In genomic region chr12:94641283-94641682, GRCh38 we compare ENCODE assay signal across 25 cellular contexts. TPM values are rescaled to one million over a fixed set of nuclear protein-coding genes. Genes with fewer than 3 reads are reported as not detected.
A peak's percentile ranks its signal among the peaks of the same experiment; 100 is the strongest.
DNase-seq lines count a peak whose midpoint lies in the region; ATAC-seq and TF ChIP-seq lines count a peak whose summit lies in the region.
"Had no signal": no experiment of that assay in that cellular context is flagged by ENCODE, and none has a peak within 500 bp of the region (broad histone marks: within the 10 kb centered on the region; RNA-seq: fewer than 3 reads in every experiment).

No MANE protein-coding gene starts in this region.

- H4K5ac ChIP-seq in mesendoderm (ENCODE audit: low read length): no peak overlapping the region

- H3K56ac ChIP-seq in mesendoderm (ENCODE audit: low read length): no peak overlapping the region

- peak overlapping the region in 5 of 11 experiments; percentile 2 to 40 (median 24); a peak in 6 of 22 replicates for H3K27ac ChIP-seq in BLaER1 treated with 17β-estradiol and CSF1 and Interleukin-3, amounts not matched to agents 10 nM and 100 nM
- H3K27ac ChIP-seq in KMS-11 (peak overlapping the region; percentile 81), mesendoderm (ENCODE audit: low read depth, low read length) (no peak overlapping the region)
- H3K27ac ChIP-seq: BLaER1, esophagus squamous epithelium, uterus had no signal

- no peaks in the 10 kb centered on the region for H3K79me1 ChIP-seq in mesendoderm (ENCODE audit: low read length)

- H3K4me1 ChIP-seq in BLaER1 treated with 17β-estradiol and CSF1 and Interleukin-3, amounts not matched to agents 10 nM and 100 nM: peaks cover 11 to 55% (median 27%) of the 10 kb centered on the region in 10 experiments; a peak in 18 of 20 replicates
- H3K4me1 ChIP-seq in KMS-11 (ENCODE audit: low read depth, poor library complexity, severe bottlenecking): peaks cover 97% of the 10 kb centered on the region
- H3K4me1 ChIP-seq in mesendoderm (ENCODE audit: control insufficient read depth, low read depth, low read length): no peaks in the 10 kb centered on the region
- H3K4me1 ChIP-seq: uterus had no signal

- intact Hi-C loops in dendritic cell treated with granulocyte-macrophage colony-stimulating factor and Interleukin-4, amounts not matched to agents 40 ng/mL and 50 ng/mL, for 4 days (cut with micrococcal nuclease): loop anchor here (5.0 kb wide), 2 partner anchors 36 to 39 kb away; no protein-coding TSS in a partner anchor

- H4K20me1 ChIP-seq in BLaER1 treated with 17β-estradiol and CSF1 and Interleukin-3, amounts not matched to agents 10 nM and 100 nM: no peaks in the 10 kb centered on the region
- H4K20me1 ChIP-seq in KMS-11 (ENCODE audit: insufficient read depth): no peaks in the 10 kb centered on the region
- H4K20me1 ChIP-seq: BLaER1 had no signal

- peaks cover 20% of the 10 kb centered on the region for H3K27me3 Mint-ChIP-seq in dendritic cell treated with granulocyte-macrophage colony-stimulating factor and Interleukin-4, amounts not matched to agents 40 ng/mL and 50 ng/mL, for 4 days
- H3K27me3 Mint-ChIP-seq: IgD-negative memory B cell had no signal

- no peaks in the 10 kb centered on the region for H3K36me3 ChIP-seq in BLaER1 treated with 17β-estradiol and CSF1 and Interleukin-3, amounts not matched to agents 10 nM and 100 nM
- H3K36me3 ChIP-seq in KMS-11 (ENCODE audit: insufficient read depth) (no peaks in the 10 kb centered on the region), mesendoderm (ENCODE audit: control insufficient read depth, insufficient read depth, low read length) (no peaks in the 10 kb centered on the region)
- H3K36me3 ChIP-seq: BLaER1, brain microvascular endothelial cell, gastrocnemius medialis, uterus had no signal

- no peak overlapping the region for H2BK5ac ChIP-seq in mesendoderm (ENCODE audit: low read length)

- H3K4me3 Mint-ChIP-seq in dendritic cell treated with granulocyte-macrophage colony-stimulating factor and Interleukin-4, amounts not matched to agents 40 ng/mL and 50 ng/mL, for 4 days: no peak overlapping the region
- H3K4me3 Mint-ChIP-seq: activated CD8-positive, alpha-beta T cell treated with anti-CD3 and anti-CD28 coated beads for 36 hours had no signal

- H3K4me3 ChIP-seq in BLaER1 treated with 17β-estradiol and CSF1 and Interleukin-3, amounts not matched to agents 10 nM and 100 nM: no peak overlapping the region
- H3K4me3 ChIP-seq in KMS-11 (IDR thresholded peaks at IDR 0.05; ENCODE audit: insufficient read depth, low read depth, low read length) (no peak overlapping the region), mesendoderm (ENCODE audit: low read length) (no peak overlapping the region)
- H3K4me3 ChIP-seq: BLaER1, esophagus squamous epithelium, gastrocnemius medialis, smooth muscle cell, uterus had no signal

- H2AK5ac ChIP-seq in mesendoderm (ENCODE audit: low read length): no peak overlapping the region

- H3K9me3 ChIP-seq in BLaER1 treated with 17β-estradiol and CSF1 and Interleukin-3, amounts not matched to agents 10 nM and 100 nM (replicated peaks in 1 of 11): no peaks in the 10 kb centered on the region
- H3K9me3 ChIP-seq: BLaER1, esophagus squamous epithelium, gastrocnemius medialis, uterus had no signal

- no peak overlapping the region for H3K4ac ChIP-seq in mesendoderm (ENCODE audit: low read depth, low read length)

- DNase-seq in mesendoderm (no peak), hypothalamus (lab: John Stamatoyannopoulos, UW) (no peak), epidermal melanocyte (ENCODE audit: insufficient read length, low spot score) (no peak), cerebellar nuclear complex (lab: John Stamatoyannopoulos, UW) (no peak)
- DNase-seq: activated CD4-positive, CD25-positive, alpha-beta regulatory T cell; activated CD8-positive, alpha-beta T cell treated with anti-CD3 and anti-CD28 coated beads for 36 hours; activated gamma-delta T cell; effector memory CD4-positive, alpha-beta T cell; esophagus squamous epithelium; gastrocnemius medialis; hippocampal formation; NCI-H1417 treated with DMSO at 0.1 percent for 48 hours; NCI-H2081 treated with DMSO at 0.1 percent for 48 hours; NCI-H345; NCI-H774; occipital lobe; uterus had no signal

- H2BK15ac ChIP-seq in mesendoderm (replicated peaks; ENCODE audit: low read depth): no peak overlapping the region

- H3K27ac Mint-ChIP-seq in dendritic cell treated with granulocyte-macrophage colony-stimulating factor and Interleukin-4, amounts not matched to agents 40 ng/mL and 50 ng/mL, for 4 days: peak overlapping the region; percentile 50
- H3K27ac Mint-ChIP-seq: IgD-negative memory B cell had no signal

- no peak overlapping the region for H2BK120ac ChIP-seq in mesendoderm (ENCODE audit: low read depth, low read length)

- ATAC-seq in GM18868 (IDR thresholded peaks at IDR 0.05; ENCODE audit: unreplicated experiment): no peak
- ATAC-seq: gastrocnemius medialis had no signal

- no peak overlapping the region for H3K18ac ChIP-seq in mesendoderm (ENCODE audit: low read length)

- peak overlapping the region; percentile 2 for H4K8ac ChIP-seq in mesendoderm (ENCODE audit: low read depth, low read length)

- peak overlapping the region in 7 of 11 experiments; percentile 3 to 57 (median 11); a peak in 6 of 22 replicates for H3K4me2 ChIP-seq in BLaER1 treated with 17β-estradiol and CSF1 and Interleukin-3, amounts not matched to agents 10 nM and 100 nM
- H3K4me2 ChIP-seq in KMS-11 (peak overlapping the region; percentile 95; the same call in 1 of the 2 replicates), mesendoderm (ENCODE audit: low read length) (no peak overlapping the region)
- H3K4me2 ChIP-seq: BLaER1, smooth muscle cell had no signal

- H2AFZ ChIP-seq in KMS-11 (ENCODE audit: low read depth): no peak overlapping the region

- WGBS in mesendoderm (ENCODE audit: extremely low coverage, insufficient coverage, low lambda C conversion rate): no CpG with 5 or more reads among the region's 7 CpGs

- no peak overlapping the region for H3K9ac ChIP-seq in BLaER1 treated with 17β-estradiol and CSF1 and Interleukin-3, amounts not matched to agents 10 nM and 100 nM
- H3K9ac ChIP-seq in KMS-11: peak overlapping the region; percentile 8; the same call in 1 of the 2 replicates
- no peak overlapping the region for H3K9ac ChIP-seq in mesendoderm (ENCODE audit: low read length)
- H3K9ac ChIP-seq: BLaER1 had no signal

- H3K79me2 ChIP-seq in KMS-11 (ENCODE audit: insufficient read depth, low read depth) (peaks cover 58% of the 10 kb centered on the region), mesendoderm (ENCODE audit: control insufficient read depth, insufficient read depth, low read length) (no peaks in the 10 kb centered on the region)

- no peak for TF ChIP-seq CTCF in KMS-11 (conservative IDR thresholded peaks at IDR 0.05; ENCODE audit: low read depth, low read length)

- H3K9me3 Mint-ChIP-seq in dendritic cell treated with granulocyte-macrophage colony-stimulating factor and Interleukin-4, amounts not matched to agents 40 ng/mL and 50 ng/mL, for 4 days: no peaks in the 10 kb centered on the region
- H3K9me3 Mint-ChIP-seq: activated CD8-positive, alpha-beta T cell treated with anti-CD3 and anti-CD28 coated beads for 36 hours; IgD-negative memory B cell had no signal

- peaks cover 0 to 17% (median 7%) of the 10 kb centered on the region in 11 experiments; a peak in 7 of 22 replicates for H3K27me3 ChIP-seq in BLaER1 treated with 17β-estradiol and CSF1 and Interleukin-3, amounts not matched to agents 10 nM and 100 nM
- H3K27me3 ChIP-seq in KMS-11 (ENCODE audit: insufficient read depth, low read depth) (no peaks in the 10 kb centered on the region), mesendoderm (ENCODE audit: insufficient read depth, low read length, poor library complexity) (no peaks in the 10 kb centered on the region)
- H3K27me3 ChIP-seq: brain microvascular endothelial cell, esophagus squamous epithelium, gastrocnemius medialis, uterus had no signal

- no peak overlapping the region for H3K23ac ChIP-seq in mesendoderm (ENCODE audit: low read length)

- no peaks in the 10 kb centered on the region for H3K36me3 Mint-ChIP-seq in dendritic cell treated with granulocyte-macrophage colony-stimulating factor and Interleukin-4, amounts not matched to agents 40 ng/mL and 50 ng/mL, for 4 days (ENCODE audit: low read depth)

- peaks cover 50% of the 10 kb centered on the region for H3K4me1 Mint-ChIP-seq in dendritic cell treated with granulocyte-macrophage colony-stimulating factor and Interleukin-4, amounts not matched to agents 40 ng/mL and 50 ng/mL, for 4 days (ENCODE audit: low read depth)

RNA-seq across cellular contexts. Expression of gene TMCC3, which starts 9.1 kb away (rescaled TPM):
- 0.53 TPM for polyA plus RNA-seq in mesendoderm (2013, experiment 1 of 2)
- polyA plus RNA-seq in mesendoderm (2013, experiment 2 of 2): 0.67 TPM
